In genomic region chr3:63251499-63251898, GRCh38 we compare ENCODE assay signal across 1 cellular context.
TF ChIP-seq lines count a peak whose summit lies in the region.

No MANE protein-coding gene starts in this region.

TF ChIP-seq in GM23338, 12 proteins besides CTCF, POLR2A, EP300 and RAD21 (continued from another document):
- TF ChIP-seq REST (IDR thresholded peaks at IDR 0.05; ENCODE audit: unreplicated experiment), result no peak
- no peak for TF ChIP-seq NANOG (IDR thresholded peaks at IDR 0.05; ENCODE audit: borderline replicate concordance)
